In genomic region chr9:129933215-129933614, GRCh38 we compare ENCODE assay signal across 9 cellular contexts.
A peak's percentile ranks its signal among the peaks of the same experiment; 100 is the strongest.
DNase-seq lines count a peak whose midpoint lies in the region; ATAC-seq, FAIRE-seq and TF ChIP-seq lines count a peak whose summit lies in the region.
"Had no signal": no experiment of that assay in that cellular context is flagged by ENCODE, and none has a peak within 500 bp of the region (broad histone marks: within the 10 kb centered on the region; RNA-seq: fewer than 3 reads in every experiment).

No MANE protein-coding gene starts in this region.

- FAIRE-seq in kidney (lab: Jason Lieb, UNC) = no peak

- peak overlapping the region; percentile 94 for H3K27ac Mint-ChIP-seq in stimulated activated naive CD8-positive, alpha-beta T cell treated with anti-CD3 and anti-CD28 coated beads, Interleukin-15, Interleukin-2, amounts not matched to agents 100 ng/mL and 50 ng/mL, for 24 hours
- peak overlapping the region; percentile 78 to 88 for H3K27ac Mint-ChIP-seq in natural killer cell

- H3K9ac ChIP-seq in kidney (ENCODE audit: low read length in 2 of 2) = peak overlapping the region in 1 of 2 donors; percentile 19

- H3K36me3 Mint-ChIP-seq in stimulated activated naive CD8-positive, alpha-beta T cell treated with anti-CD3 and anti-CD28 coated beads, Interleukin-15, Interleukin-2, amounts not matched to agents 100 ng/mL and 50 ng/mL, for 24 hours (ENCODE audit: low read depth) = peaks cover 60% of the 10 kb centered on the region
- H3K36me3 Mint-ChIP-seq in natural killer cell = no peaks in the 10 kb centered on the region

- no peaks in the 10 kb centered on the region for H3K36me3 ChIP-seq in kidney (ENCODE audit: control insufficient read depth in 1 of 2, insufficient read depth in 2 of 2, low read length in 2 of 2)

- no peaks in the 10 kb centered on the region for H3K27me3 Mint-ChIP-seq in stimulated activated naive CD8-positive, alpha-beta T cell treated with anti-CD3 and anti-CD28 coated beads, Interleukin-15, Interleukin-2, amounts not matched to agents 100 ng/mL and 50 ng/mL, for 24 hours
- H3K27me3 Mint-ChIP-seq in natural killer cell (ENCODE audit: low read depth in 2 of 2) = no peaks in the 10 kb centered on the region

- peaks cover 76% of the 10 kb centered on the region for H3K4me1 Mint-ChIP-seq in stimulated activated naive CD8-positive, alpha-beta T cell treated with anti-CD3 and anti-CD28 coated beads, Interleukin-15, Interleukin-2, amounts not matched to agents 100 ng/mL and 50 ng/mL, for 24 hours (ENCODE audit: low read depth)
- H3K4me1 Mint-ChIP-seq in natural killer cell = peaks cover 38 to 42% of the 10 kb centered on the region in 2 donors

- H3K27ac ChIP-seq in caudate nucleus (ENCODE audit: low read depth, low read length) (peak overlapping the region; percentile 68), kidney (ENCODE audit: low read depth in 2 of 2, low read length in 2 of 2) (peak overlapping the region in 1 of 2 donors; percentile 7)
- H3K27ac ChIP-seq: C4-2B had no signal

- H3K9me3 ChIP-seq in kidney (ENCODE audit: control insufficient read depth in 1 of 2, low read length in 2 of 2) = no peaks in the 10 kb centered on the region

- peaks cover 3 to 5% of the 10 kb centered on the region in 2 donors for H3K4me1 ChIP-seq in kidney (ENCODE audit: control insufficient read depth in 1 of 2, insufficient read depth in 1 of 2, low read depth in 1 of 2, low read length in 2 of 2)

- no peak overlapping the region for H3K4me3 ChIP-seq in kidney (ENCODE audit: low read length in 2 of 2)

- ATAC-seq in stimulated activated naive CD8-positive, alpha-beta T cell treated with anti-CD3 and anti-CD28 coated beads, Interleukin-15, Interleukin-2, amounts not matched to agents 100 U/mL and 50 U/mL, for 24 hours = no peak
- ATAC-seq in natural killer cell (no peak), HG02588 (IDR thresholded peaks at IDR 0.05; ENCODE audit: unreplicated experiment) (no peak)

- intact Hi-C loops in natural killer cell (cut with micrococcal nuclease) (loop anchor here (5.0 kb wide), 1 partner anchor 34 kb away; no protein-coding TSS in a partner anchor), kidney (cut with DNase I) (no loop called here)

- H3K4me3 Mint-ChIP-seq in stimulated activated naive CD8-positive, alpha-beta T cell treated with anti-CD3 and anti-CD28 coated beads, Interleukin-15, Interleukin-2, amounts not matched to agents 100 ng/mL and 50 ng/mL, for 24 hours = peak overlapping the region; percentile 65
- H3K4me3 Mint-ChIP-seq in natural killer cell = no peak overlapping the region

- no peak for DNase-seq in stimulated activated naive CD8-positive, alpha-beta T cell treated with anti-CD3 and anti-CD28 coated beads, Interleukin-15, Interleukin-2, amounts not matched to agents 100 U/mL and 50 U/mL, for 24 hours
- DNase-seq in caudate nucleus (lab: John Stamatoyannopoulos, UW) (peak in 1 of 61 donors; percentile 27), natural killer cell (no peak), kidney (no peak), AG08396 (ENCODE audit: low spot score) (no peak), globus pallidus (ENCODE audit: low spot score) (no peak)

- H3K9me3 Mint-ChIP-seq in stimulated activated naive CD8-positive, alpha-beta T cell treated with anti-CD3 and anti-CD28 coated beads, Interleukin-15, Interleukin-2, amounts not matched to agents 100 ng/mL and 50 ng/mL, for 24 hours = no peaks in the 10 kb centered on the region
- H3K9me3 Mint-ChIP-seq in natural killer cell = no peaks in the 10 kb centered on the region

- TF ChIP-seq CTCF in natural killer cell (IDR thresholded peaks at IDR 0.05) = no peak
- no peak for TF ChIP-seq CTCF in kidney (IDR thresholded peaks at IDR 0.05; ENCODE audit: borderline replicate concordance, extremely low read depth, insufficient read depth)
